In genomic region chr20:18132663-18133062, GRCh38 we compare ENCODE assay signal across 33 cellular contexts.
"Had no signal": no experiment of that assay in that cellular context is flagged by ENCODE, and none has a peak within 500 bp of the region (broad histone marks: within the 10 kb centered on the region; RNA-seq: fewer than 3 reads in every experiment).

No MANE protein-coding gene starts in this region.

- DNase-seq: activated effector memory CD4-positive, alpha-beta T cell treated with anti-CD3 and anti-CD28 coated beads, Interleukin-2, amount 50 U/mL, for 16 hours; activated effector memory CD4-positive, alpha-beta T cell treated with Interleukin-2 at 50 U/mL for 16 hours; activated gamma-delta T cell; activated gamma-delta T cell treated with Interleukin-2 at 50 U/mL for 16 hours; activated naive CD4-positive, alpha-beta T cell; activated naive CD4-positive, alpha-beta T cell treated with anti-CD3 and anti-CD28 coated beads for 36 hours; activated naive CD4-positive, alpha-beta T cell treated with anti-CD3 and anti-CD28 coated beads, Interleukin-2, amount 10 ng/mL, durations not matched to agents 7 days and 5 days; activated naive CD4-positive, alpha-beta T cell treated with anti-CD3 and anti-CD28 coated beads, Interleukin-2, amount 50 U/mL, for 16 hours; activated naive CD4-positive, alpha-beta T cell treated with Interleukin-2 at 50 U/mL for 16 hours; activated naive CD8-positive, alpha-beta T cell treated with anti-CD3 and anti-CD28 coated beads for 36 hours; activated naive CD8-positive, alpha-beta T cell treated with anti-CD3 and anti-CD28 coated beads, Interleukin-2, amount 10 ng/mL, durations not matched to agents 7 days and 5 days; activated naive CD8-positive, alpha-beta T cell treated with anti-CD3 and anti-CD28 coated beads, Interleukin-2, amount 50 U/mL, for 24 hours; activated T-cell treated with anti-CD3 and anti-CD28 coated beads, Interleukin-2, amount 50 U/mL, for 4 hours; activated T-cell treated with anti-CD3 and anti-CD28 coated beads, Interleukin-2, amount 50 U/mL, for 48 hours; activated T-cell treated with anti-CD3 and anti-CD28 coated beads, Interleukin-2, amount 50 U/mL, for 72 hours; adrenal gland; amniotic stem cell; amygdala; anterior cingulate cortex; aorta; body of pancreas; brain microvascular endothelial cell; caudate nucleus; central memory CD4-positive, alpha-beta T cell; cerebellar nuclear complex had no signal

- H3K4me1 ChIP-seq: breast epithelium had no signal

- H3K9me3 ChIP-seq: adrenal gland, ascending aorta, body of pancreas, breast epithelium had no signal

- H3K4me3 ChIP-seq: adrenal gland, ascending aorta, body of pancreas, breast epithelium, cardiac muscle cell had no signal

- FAIRE-seq: astrocyte, bronchial epithelial cell, colon had no signal

- H3K27ac ChIP-seq: adrenal gland, ascending aorta, body of pancreas, brain microvascular endothelial cell, breast epithelium, cardiac muscle cell had no signal

- H3K27me3 ChIP-seq: adrenal gland, ascending aorta, body of pancreas, brain microvascular endothelial cell, breast epithelium had no signal

- ATAC-seq: activated naive CD4-positive, alpha-beta T cell treated with anti-CD3 and anti-CD28 coated beads, Interleukin-2, amount 50 U/mL, for 72 hours; activated naive CD8-positive, alpha-beta T cell treated with anti-CD3 and anti-CD28 coated beads, Interleukin-2, amount 50 U/mL, for 24 hours; activated T-cell treated with anti-CD3 and anti-CD28 coated beads, Interleukin-2, amount 50 U/mL, for 4 hours; activated T-cell treated with anti-CD3 and anti-CD28 coated beads, Interleukin-2, amount 50 U/mL, for 72 hours; activated T-helper 17 cell treated with anti-CD3 and anti-CD28 coated beads, Interleukin-2, amount 50 U/mL, for 72 hours; body of pancreas had no signal

- H3K36me3 ChIP-seq: adrenal gland, ascending aorta, brain microvascular endothelial cell, breast epithelium, cardiac muscle cell had no signal
